Comparison of ENCODE assay signal across 12 cellular contexts in the genomic region with DNA sequence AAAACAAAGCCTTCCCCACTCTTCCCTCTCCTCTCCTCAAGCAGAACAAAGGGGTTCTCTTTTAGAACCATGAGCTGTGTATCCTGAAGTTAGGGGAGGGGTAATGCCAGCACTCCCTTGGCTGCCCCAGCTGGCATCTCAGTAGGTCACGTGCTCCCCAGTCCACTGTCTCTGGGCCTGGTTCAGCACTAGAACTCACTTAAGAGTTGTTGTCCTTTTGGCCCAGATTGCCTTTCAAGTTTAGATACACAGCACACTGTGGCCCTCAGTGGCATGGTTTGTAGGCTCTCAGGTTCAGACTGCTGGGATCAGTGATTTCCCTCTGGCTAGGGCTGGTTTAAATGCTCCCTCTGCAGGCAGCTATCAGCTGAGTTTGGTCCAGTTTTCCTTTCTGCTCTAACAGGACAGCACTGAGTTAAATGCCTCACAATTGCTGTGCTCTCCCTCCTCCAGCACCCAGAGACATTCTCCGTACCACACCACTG.
DNase-seq lines count a peak whose midpoint lies in the region; ATAC-seq, FAIRE-seq and TF ChIP-seq lines count a peak whose summit lies in the region.
"Had no signal": no experiment of that assay in that cellular context is flagged by ENCODE, and none has a peak within 500 bp of the region (broad histone marks: within the 10 kb centered on the region; RNA-seq: fewer than 3 reads in every experiment).

No MANE protein-coding gene starts in this region.

- H2BK15ac ChIP-seq in mesendoderm (replicated peaks; ENCODE audit: low read depth), result no peak overlapping the region

- H3K27ac ChIP-seq in OCI-LY7 (ENCODE audit: low read depth, low read length, poor library complexity, severe bottlenecking) (no peak overlapping the region), foreskin keratinocyte (no peak overlapping the region), mesendoderm (ENCODE audit: low read depth, low read length) (no peak overlapping the region)

- no peak overlapping the region for H3K18ac ChIP-seq in mesendoderm (ENCODE audit: low read length)

- DNase-seq in D721Med (ENCODE audit: insufficient read length, low spot score) (no peak), OCI-LY7 (ENCODE audit: low spot score) (peak; percentile 1), foreskin keratinocyte (peak in 1 of 2 donors; percentile 13), mesendoderm (peak; percentile 70), LoVo (ENCODE audit: low spot score) (no peak), posterior vena cava (ENCODE audit: low spot score) (no peak), mesenteric fat pad (ENCODE audit: low spot score) (no peak), NCI-H524 treated with DMSO at 0.1 percent for 48 hours (lab: John Stamatoyannopoulos, UW) (no peak)
- DNase-seq: CD4-positive, alpha-beta T cell; immature natural killer cell; NCI-H226 had no signal

- no TSS peak for BruUV-seq in OCI-LY7 (replicated peaks; lab: Mats Ljungman, UMichigan)

- no peaks in the 10 kb centered on the region for H3K4me1 ChIP-seq in OCI-LY7 (ENCODE audit: insufficient read depth, low read length, poor library complexity, severe bottlenecking)
- no peaks in the 10 kb centered on the region for H3K4me1 ChIP-seq in foreskin keratinocyte
- no peaks in the 10 kb centered on the region for H3K4me1 ChIP-seq in mesendoderm (ENCODE audit: control insufficient read depth, low read depth, low read length)

- H2AFZ ChIP-seq in OCI-LY7 (ENCODE audit: low read length), result no peak overlapping the region

- no peak overlapping the region for H2BK120ac ChIP-seq in mesendoderm (ENCODE audit: low read depth, low read length)

- no peaks in the 10 kb centered on the region for H3K9me2 ChIP-seq in OCI-LY7 (ENCODE audit: insufficient read depth, low read length)

- H4K5ac ChIP-seq in mesendoderm (ENCODE audit: low read length), result no peak overlapping the region

- FAIRE-seq in D721Med (lab: Jason Lieb, UNC), result no peak
- FAIRE-seq: endometrium had no signal

- POLR2A ChIA-PET in OCI-LY7 (lab: Charles Lee), result no interaction called here

- intact Hi-C loops in OCI-LY7 (cut with micrococcal nuclease; ENCODE audit: unreplicated experiment), result no loop called here
- intact Hi-C loops in posterior vena cava (cut with DNase I), result no loop called here

- no peak overlapping the region for H3K23ac ChIP-seq in mesendoderm (ENCODE audit: low read length)

- H3K4ac ChIP-seq in mesendoderm (ENCODE audit: low read depth, low read length), result no peak overlapping the region

- no peaks in the 10 kb centered on the region for H3K79me1 ChIP-seq in mesendoderm (ENCODE audit: low read length)

- H3K4me3 ChIP-seq in OCI-LY7 (ENCODE audit: low read depth, low read length, poor library complexity, severe bottlenecking) (no peak overlapping the region), mesendoderm (ENCODE audit: low read length) (no peak overlapping the region)

- no peaks in the 10 kb centered on the region for H4K20me1 ChIP-seq in OCI-LY7 (ENCODE audit: insufficient read depth, low read length)

- no peak overlapping the region for H3K9ac ChIP-seq in mesendoderm (ENCODE audit: low read length)

- H3K9me3 ChIP-seq in OCI-LY7 (ENCODE audit: low read length), result no peaks in the 10 kb centered on the region

- ATAC-seq in foreskin keratinocyte, result no peak

- no peak overlapping the region for H2BK5ac ChIP-seq in mesendoderm (ENCODE audit: low read length)

- no peak overlapping the region for H3K56ac ChIP-seq in mesendoderm (ENCODE audit: low read length)

- CTCF ChIA-PET in OCI-LY7 (lab: Charles Lee; ENCODE audit: unreplicated experiment), result no interaction called here

- H4K8ac ChIP-seq in mesendoderm (ENCODE audit: low read depth, low read length), result no peak overlapping the region

- peak; percentile 10 for TF ChIP-seq CTCF in D721Med (IDR thresholded peaks at IDR 0.05; ENCODE audit: insufficient read depth, missing control alignments)
- TF ChIP-seq CTCF in OCI-LY7 (conservative IDR thresholded peaks at IDR 0.05; ENCODE audit: low read length), result 0 out of 2 replicates have a peak, but pooled peaks have one; percentile 25
- TF ChIP-seq CTCF in foreskin keratinocyte (conservative IDR thresholded peaks at IDR 0.05), result peak; percentile 49

- H3K4me2 ChIP-seq in OCI-LY7 (ENCODE audit: low read length), result no peak overlapping the region
- no peak overlapping the region for H3K4me2 ChIP-seq in mesendoderm (ENCODE audit: low read length)

- H3K79me2 ChIP-seq in OCI-LY7 (ENCODE audit: insufficient read depth, low read depth, low read length) (no peaks in the 10 kb centered on the region), mesendoderm (ENCODE audit: control insufficient read depth, insufficient read depth, low read length) (no peaks in the 10 kb centered on the region)

- no CpG with 5 or more reads among the region's 2 CpGs for WGBS in mesendoderm (ENCODE audit: extremely low coverage, insufficient coverage, low lambda C conversion rate)

- H2AK5ac ChIP-seq in mesendoderm (ENCODE audit: low read length), result no peak overlapping the region

- H3K27me3 ChIP-seq in foreskin keratinocyte (no peaks in the 10 kb centered on the region), mesendoderm (ENCODE audit: insufficient read depth, low read length, poor library complexity) (no peaks in the 10 kb centered on the region)

- no peaks in the 10 kb centered on the region for H3K36me3 ChIP-seq in OCI-LY7 (ENCODE audit: insufficient read depth, low read length)
- no peaks in the 10 kb centered on the region for H3K36me3 ChIP-seq in mesendoderm (ENCODE audit: control insufficient read depth, insufficient read depth, low read length)

Comparison
In these comparisons a context has a peak if more than half of its experiments do, and no peak if none do; other contexts are left out.
1. DNase-seq: peak in OCI-LY7 (single experiment) and mesendoderm (single experiment); none in D721Med (single experiment), LoVo (single experiment), posterior vena cava (single experiment), mesenteric fat pad (single experiment) and NCI-H524 treated with DMSO at 0.1 percent for 48 hours (single experiment).
2. Peak in every context shown above with its lines, with median percentiles within 50 percentile points of each other: CTCF ChIP-seq.